Comparison of ENCODE assay signal across 9 cellular contexts in genomic region chr4:8303485-8304281, GRCh38. TPM values are rescaled to one million over a fixed set of nuclear protein-coding genes. Genes with fewer than 3 reads are reported as not detected.
A peak's percentile ranks its signal among the peaks of the same experiment; 100 is the strongest.
DNase-seq lines count a peak whose midpoint lies in the region; ATAC-seq, FAIRE-seq and TF ChIP-seq lines count a peak whose summit lies in the region.
"Had no signal": no experiment of that assay in that cellular context is flagged by ENCODE, and none has a peak within 500 bp of the region (broad histone marks: within the 10 kb centered on the region; RNA-seq: fewer than 3 reads in every experiment).

No MANE protein-coding gene starts in this region.

- no peak for TF ChIP-seq CTCF in kidney (IDR thresholded peaks at IDR 0.05; ENCODE audit: borderline replicate concordance, extremely low read depth, insufficient read depth)
- no peak for TF ChIP-seq CTCF in lower lobe of right lung (IDR thresholded peaks at IDR 0.05)

- H3K4me3 ChIP-seq in BLaER1 (no peak overlapping the region), kidney (ENCODE audit: low read length in 2 of 2) (no peak overlapping the region), lower lobe of right lung (no peak overlapping the region)
- H3K4me3 ChIP-seq: left lung had no signal

- no peak overlapping the region for H3K4me2 ChIP-seq in BLaER1

- H3K9ac ChIP-seq in BLaER1 (no peak overlapping the region), kidney (ENCODE audit: low read length in 2 of 2) (no peak overlapping the region)

- intact Hi-C loops in kidney (cut with DNase I): no loop called here
- intact Hi-C loops in lower lobe of right lung (cut with DNase I): no loop called here

- peak; percentile 78 for TF ChIP-seq EP300 in Ishikawa (IDR thresholded peaks at IDR 0.05; ENCODE audit: borderline replicate concordance)

- H3K27me3 ChIP-seq in BLaER1 (no peaks in the 10 kb centered on the region), lower lobe of right lung (ENCODE audit: low read depth) (no peaks in the 10 kb centered on the region)

- H3K27ac ChIP-seq in BLaER1 (peak overlapping the region; percentile 29), kidney (ENCODE audit: low read depth in 2 of 2, low read length in 2 of 2) (no peak overlapping the region), lower lobe of right lung (no peak overlapping the region)
- H3K27ac ChIP-seq: left lung had no signal

- peaks cover 60% of the 10 kb centered on the region for H3K4me1 ChIP-seq in BLaER1
- H3K4me1 ChIP-seq in kidney (ENCODE audit: control insufficient read depth in 1 of 2, insufficient read depth in 1 of 2, low read depth in 1 of 2, low read length in 2 of 2): no peaks in the 10 kb centered on the region
- H3K4me1 ChIP-seq in lower lobe of right lung: peaks cover 8% of the 10 kb centered on the region

- peaks cover 82% of the 10 kb centered on the region for H3K36me3 ChIP-seq in BLaER1
- H3K36me3 ChIP-seq in kidney (ENCODE audit: control insufficient read depth in 1 of 2, insufficient read depth in 2 of 2, low read length in 2 of 2): no peaks in the 10 kb centered on the region
- H3K36me3 ChIP-seq in lower lobe of right lung: no peaks in the 10 kb centered on the region
- H3K36me3 ChIP-seq: left lung had no signal

- TF ChIP-seq RAD21 in Ishikawa (IDR thresholded peaks at IDR 0.05; ENCODE audit: low read depth): no peak

- FAIRE-seq in kidney (lab: Jason Lieb, UNC): no peak

- DNase-seq in amniotic stem cell (lab: John Stamatoyannopoulos, UW) (peak; percentile 76), medulla oblongata (ENCODE audit: extremely low spot score) (peak; percentile 29), kidney (no peak), HuH-7 (ENCODE audit: low spot score) (no peak), lower lobe of right lung (no peak)

- H4K20me1 ChIP-seq in BLaER1: peaks cover 96% of the 10 kb centered on the region

- H3K9me3 ChIP-seq in BLaER1 (no peaks in the 10 kb centered on the region), kidney (ENCODE audit: control insufficient read depth in 1 of 2, low read length in 2 of 2) (no peaks in the 10 kb centered on the region), lower lobe of right lung (no peaks in the 10 kb centered on the region)
- H3K9me3 ChIP-seq: left lung had no signal

- no peak for ATAC-seq in lower lobe of right lung
- no peak for ATAC-seq in HG02642 (IDR thresholded peaks at IDR 0.05; ENCODE audit: poor library complexity, unreplicated experiment)
- ATAC-seq: left lung had no signal

TF ChIP-seq in Ishikawa, 13 proteins besides CTCF, POLR2A, EP300 and RAD21:
- TF ChIP-seq, protein P1, sequence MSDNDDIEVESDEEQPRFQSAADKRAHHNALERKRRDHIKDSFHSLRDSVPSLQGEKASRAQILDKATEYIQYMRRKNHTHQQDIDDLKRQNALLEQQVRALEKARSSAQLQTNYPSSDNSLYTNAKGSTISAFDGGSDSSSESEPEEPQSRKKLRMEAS (IDR thresholded peaks at IDR 0.05): peak; percentile 36; the same call in 1 of the 2 replicates
- TF ChIP-seq NFIC (IDR thresholded peaks at IDR 0.05) (no peak), TEAD4 (IDR thresholded peaks at IDR 0.05) (peak; percentile 38; the same call in 1 of the 2 replicates), TCF12 (IDR thresholded peaks at IDR 0.05; ENCODE audit: low read depth) (peak; percentile 53; the same call in 1 of the 2 replicates)
- TF ChIP-seq, protein P2, sequence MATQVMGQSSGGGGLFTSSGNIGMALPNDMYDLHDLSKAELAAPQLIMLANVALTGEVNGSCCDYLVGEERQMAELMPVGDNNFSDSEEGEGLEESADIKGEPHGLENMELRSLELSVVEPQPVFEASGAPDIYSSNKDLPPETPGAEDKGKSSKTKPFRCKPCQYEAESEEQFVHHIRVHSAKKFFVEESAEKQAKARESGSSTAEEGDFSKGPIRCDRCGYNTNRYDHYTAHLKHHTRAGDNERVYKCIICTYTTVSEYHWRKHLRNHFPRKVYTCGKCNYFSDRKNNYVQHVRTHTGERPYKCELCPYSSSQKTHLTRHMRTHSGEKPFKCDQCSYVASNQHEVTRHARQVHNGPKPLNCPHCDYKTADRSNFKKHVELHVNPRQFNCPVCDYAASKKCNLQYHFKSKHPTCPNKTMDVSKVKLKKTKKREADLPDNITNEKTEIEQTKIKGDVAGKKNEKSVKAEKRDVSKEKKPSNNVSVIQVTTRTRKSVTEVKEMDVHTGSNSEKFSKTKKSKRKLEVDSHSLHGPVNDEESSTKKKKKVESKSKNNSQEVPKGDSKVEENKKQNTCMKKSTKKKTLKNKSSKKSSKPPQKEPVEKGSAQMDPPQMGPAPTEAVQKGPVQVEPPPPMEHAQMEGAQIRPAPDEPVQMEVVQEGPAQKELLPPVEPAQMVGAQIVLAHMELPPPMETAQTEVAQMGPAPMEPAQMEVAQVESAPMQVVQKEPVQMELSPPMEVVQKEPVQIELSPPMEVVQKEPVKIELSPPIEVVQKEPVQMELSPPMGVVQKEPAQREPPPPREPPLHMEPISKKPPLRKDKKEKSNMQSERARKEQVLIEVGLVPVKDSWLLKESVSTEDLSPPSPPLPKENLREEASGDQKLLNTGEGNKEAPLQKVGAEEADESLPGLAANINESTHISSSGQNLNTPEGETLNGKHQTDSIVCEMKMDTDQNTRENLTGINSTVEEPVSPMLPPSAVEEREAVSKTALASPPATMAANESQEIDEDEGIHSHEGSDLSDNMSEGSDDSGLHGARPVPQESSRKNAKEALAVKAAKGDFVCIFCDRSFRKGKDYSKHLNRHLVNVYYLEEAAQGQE (IDR thresholded peaks at IDR 0.05; ENCODE audit: low read depth): no peak
TF ChIP-seq in Ishikawa: peak in this region for 3.

RNA-seq across cellular contexts. Expression of gene HTRA3, which starts 34.1 kb away (rescaled TPM):
- total RNA-seq in kidney: 1.7 TPM
- 6.5 TPM for polyA plus RNA-seq in kidney (ENCODE audit: insufficient read depth, low read depth, low replicate concordance)
- total RNA-seq in lower lobe of right lung: 15.5 TPM

Comparison
In these comparisons a context has a peak if more than half of its experiments do, and no peak if none do; other contexts are left out.
1. DNase-seq: peak in amniotic stem cell (single experiment) and medulla oblongata (single experiment); none in kidney (single experiment), HuH-7 (single experiment) and lower lobe of right lung (single experiment).